Comparison of ENCODE assay signal across 11 cellular contexts in genomic region chr6:30171677-30172471, GRCh38. TPM values are rescaled to one million over a fixed set of nuclear protein-coding genes. Genes with fewer than 3 reads are reported as not detected.
DNase-seq lines count a peak whose midpoint lies in the region; ATAC-seq and TF ChIP-seq lines count a peak whose summit lies in the region.
"Had no signal": no experiment of that assay in that cellular context is flagged by ENCODE, and none has a peak within 500 bp of the region (broad histone marks: within the 10 kb centered on the region; RNA-seq: fewer than 3 reads in every experiment).

No MANE protein-coding gene starts in this region.

- no peak overlapping the region for H2BK5ac ChIP-seq in trophoblast cell (ENCODE audit: low read depth, low read length, poor library complexity)

- H3K79me1 ChIP-seq in trophoblast cell (ENCODE audit: low read length) = no peaks in the 10 kb centered on the region

- no CpG with 5 or more reads among the region's 62 CpGs for WGBS in trophoblast cell (ENCODE audit: extremely low coverage, insufficient coverage, insufficient read length)

- H4K20me1 ChIP-seq in fibroblast of lung (ENCODE audit: control insufficient read depth, extremely low read depth, insufficient read depth, low read length) = no peaks in the 10 kb centered on the region

- DNase-seq in Peyer's patch (no peak), fibroblast of lung (ENCODE audit: low read depth in 2 of 2) (peak; percentile 8 to 12), trophoblast cell (no peak), GM20000 (ENCODE audit: low spot score) (no peak), HPDE6-E6E7 (ENCODE audit: extremely low spot score) (no peak), superior temporal gyrus (ENCODE audit: extremely low spot score) (no peak)
- DNase-seq: dermis blood vessel endothelial cell had no signal

- H4K91ac ChIP-seq in trophoblast cell (ENCODE audit: low read depth, low read length) = no peak overlapping the region

- H3K4me3 ChIP-seq in Peyer's patch (peak overlapping the region in 3 of 4 donors; percentile 8 to 15 (median 10)), fibroblast of lung (replicated peaks in 1 of 4; ENCODE audit: control extremely low read depth in 1 of 4, insufficient read depth in 1 of 4, low read depth in 3 of 4, low read length in 4 of 4) (no peak overlapping the region), trophoblast cell (ENCODE audit: low read depth, low read length) (no peak overlapping the region)

- ATAC-seq in GM19351 (IDR thresholded peaks at IDR 0.05; ENCODE audit: unreplicated experiment) = no peak

- no peak overlapping the region for H4K12ac ChIP-seq in trophoblast cell (ENCODE audit: low read depth, low read length)

- H4K8ac ChIP-seq in trophoblast cell (ENCODE audit: low read depth, low read length) = no peak overlapping the region

- no peak overlapping the region for H3K27ac ChIP-seq in Peyer's patch
- H3K27ac ChIP-seq in fibroblast of lung (ENCODE audit: insufficient read depth, low read length) = no peak overlapping the region
- H3K27ac ChIP-seq in trophoblast cell (ENCODE audit: low read depth, low read length) = no peak overlapping the region
- H3K27ac ChIP-seq: VCaP had no signal

- no peak overlapping the region for H2BK12ac ChIP-seq in trophoblast cell (ENCODE audit: low read length)

- H3K36me3 ChIP-seq in ES-I3 (ENCODE audit: insufficient read depth, low read length) (no peaks in the 10 kb centered on the region), Peyer's patch (peaks cover 0 to 18% (median 0%) of the 10 kb centered on the region in 3 donors), fibroblast of lung (ENCODE audit: control insufficient read depth, insufficient read depth, low read length) (no peaks in the 10 kb centered on the region), trophoblast cell (ENCODE audit: control insufficient read depth in 1 of 2, insufficient read depth in 2 of 2, low read length in 2 of 2) (no peaks in the 10 kb centered on the region)

- no peak overlapping the region for H3K23ac ChIP-seq in trophoblast cell (ENCODE audit: low read length)

- no peak overlapping the region for H3K14ac ChIP-seq in trophoblast cell (ENCODE audit: low read length)

- no peak overlapping the region for H2AK5ac ChIP-seq in trophoblast cell (ENCODE audit: low read length)

- H3K4ac ChIP-seq in trophoblast cell (ENCODE audit: low read depth, low read length) = no peak overlapping the region

- H3K9ac ChIP-seq in ES-I3 (ENCODE audit: low read depth, low read length) (peak overlapping the region; percentile 12; the same call in 1 of the 2 replicates), fibroblast of lung (ENCODE audit: insufficient read depth, low read length) (no peak overlapping the region), trophoblast cell (ENCODE audit: low read length) (no peak overlapping the region)

- H3K27me3 ChIP-seq in Peyer's patch = no peaks in the 10 kb centered on the region
- peaks cover 47% of the 10 kb centered on the region for H3K27me3 ChIP-seq in fibroblast of lung (ENCODE audit: control insufficient read depth, insufficient read depth, low read length)
- H3K27me3 ChIP-seq in trophoblast cell (ENCODE audit: insufficient read depth, low read length) = peaks cover 14% of the 10 kb centered on the region

- H3K9me3 ChIP-seq in ES-I3 (ENCODE audit: control insufficient read depth, insufficient read depth, low read length) (no peaks in the 10 kb centered on the region), Peyer's patch (no peaks in the 10 kb centered on the region), fibroblast of lung (ENCODE audit: control insufficient read depth, insufficient read depth, low read depth, low read length) (no peaks in the 10 kb centered on the region), trophoblast cell (ENCODE audit: insufficient read depth, low read depth, low read length) (no peaks in the 10 kb centered on the region)

- no peak overlapping the region for H3K18ac ChIP-seq in trophoblast cell (ENCODE audit: low read length)

- H2AFZ ChIP-seq in fibroblast of lung (ENCODE audit: low read length) = no peak overlapping the region
- no peak overlapping the region for H2AFZ ChIP-seq in trophoblast cell (ENCODE audit: insufficient read depth, low read length, poor library complexity)

- TF ChIP-seq CTCF in Peyer's patch (IDR thresholded peaks at IDR 0.05) (no peak), fibroblast of lung (conservative IDR thresholded peaks at IDR 0.05 in 1 of 2, IDR thresholded peaks at IDR 0.05 in 1 of 2; ENCODE audit: low read depth in 1 of 2, low read length in 2 of 2) (no peak), GM20000 (IDR thresholded peaks at IDR 0.05; ENCODE audit: extremely low read depth, missing control alignments) (no peak)

- no peak for TF ChIP-seq POLR2A in Peyer's patch (IDR thresholded peaks at IDR 0.05)

- H2BK120ac ChIP-seq in trophoblast cell (ENCODE audit: insufficient read depth, low read length, poor library complexity) = no peak overlapping the region

- no peak overlapping the region for H3K4me2 ChIP-seq in fibroblast of lung (ENCODE audit: extremely low read depth, insufficient read depth, low read length)
- peak overlapping the region; percentile 42 for H3K4me2 ChIP-seq in trophoblast cell (ENCODE audit: low read length)

- peaks cover 4% of the 10 kb centered on the region; the same call in 1 of the 2 replicates for H3K4me1 ChIP-seq in ES-I3 (ENCODE audit: insufficient read depth, low read length)
- peaks cover 0 to 9% (median 0%) of the 10 kb centered on the region in 4 donors for H3K4me1 ChIP-seq in Peyer's patch
- no peaks in the 10 kb centered on the region for H3K4me1 ChIP-seq in fibroblast of lung (ENCODE audit: control insufficient read depth, extremely low read depth, insufficient read depth, low read length)
- peaks cover 0 to 3% of the 10 kb centered on the region in 2 experiments for H3K4me1 ChIP-seq in trophoblast cell (ENCODE audit: control insufficient read depth in 1 of 2, insufficient read depth in 2 of 2, low read length in 2 of 2)

- H3K79me2 ChIP-seq in fibroblast of lung (ENCODE audit: control insufficient read depth, insufficient read depth, low read length) = no peaks in the 10 kb centered on the region
- H3K79me2 ChIP-seq in trophoblast cell (ENCODE audit: control insufficient read depth, insufficient read depth, low read length, poor library complexity) = no peaks in the 10 kb centered on the region

RNA-seq across cellular contexts. Expression of gene TRIM15, which starts 8.5 kb away (rescaled TPM):
- total RNA-seq in Peyer's patch (100 to 1,000 TPM in 1 of 4 donors, 10 to 100 TPM in 3; 19.8 to 110 (median 81.0) TPM), fibroblast of lung (not detected in 2 replicates)
- polyA plus RNA-seq in fibroblast of lung = not detected in 2 replicates
- polyA plus RNA-seq in fibroblast of lung (2012) = not detected in 2 replicates
- not detected in 2 replicates for polyA minus RNA-seq in fibroblast of lung (ENCODE audit: low replicate concordance)
- not detected in 2 replicates for polyA plus RNA-seq in trophoblast cell (2013)
- total RNA-seq: dermis blood vessel endothelial cell, M059J had no signal

RNA-seq across cellular contexts. Expression of gene TRIM10, which starts 10.9 kb away (rescaled TPM):
- total RNA-seq in Peyer's patch (1 to 10 TPM; 2.5 to 7.4 (median 6.3) TPM), fibroblast of lung (not detected in 2 replicates)
- not detected in 2 replicates for polyA plus RNA-seq in fibroblast of lung
- not detected in 2 replicates for polyA plus RNA-seq in fibroblast of lung (2012)
- polyA minus RNA-seq in fibroblast of lung (ENCODE audit: low replicate concordance) = not detected in 2 replicates
- not detected in 2 replicates for polyA plus RNA-seq in trophoblast cell (2013)
- total RNA-seq: dermis blood vessel endothelial cell, M059J had no signal

RNA-seq across cellular contexts. Expression of gene TRIM40, which starts 35.9 kb away (rescaled TPM):
- 10 to 100 TPM in 3 of 4 donors, not detected in 1; 10.9 to 13.7 (median 12.7) TPM for total RNA-seq in Peyer's patch
- not detected in 2 replicates for total RNA-seq in fibroblast of lung
- polyA plus RNA-seq in fibroblast of lung = not detected in 2 replicates
- polyA plus RNA-seq in fibroblast of lung (2012) = not detected in 2 replicates
- not detected in 2 replicates for polyA minus RNA-seq in fibroblast of lung (ENCODE audit: low replicate concordance)
- not detected in 2 replicates for polyA plus RNA-seq in trophoblast cell (2013)
- total RNA-seq: dermis blood vessel endothelial cell, M059J had no signal

RNA-seq across cellular contexts. Expression of gene TRIM26, which starts 41.3 kb away (rescaled TPM):
- 100 to 1,000 TPM in 1 of 4 donors, 10 to 100 TPM in 3; 65.9 to 175 (median 90.5) TPM for total RNA-seq in Peyer's patch
- total RNA-seq in fibroblast of lung = 20.5 and 22.5 TPM in 2 replicates
- 18.8 and 26.0 TPM in 2 replicates for polyA plus RNA-seq in fibroblast of lung
- 23.6 and 28.7 TPM in 2 replicates for polyA plus RNA-seq in fibroblast of lung (2012)
- 53.6 and 61.8 TPM in 2 replicates for polyA minus RNA-seq in fibroblast of lung (ENCODE audit: low replicate concordance)
- 22.7 and 23.3 TPM in 2 replicates for polyA plus RNA-seq in trophoblast cell (2013)

RNA-seq across cellular contexts. Expression of gene TRIM31, which starts 59.0 kb away (rescaled TPM):
- total RNA-seq in Peyer's patch (10 to 100 TPM in 3 of 4 donors, 1 to 10 TPM in 1; 9.9 to 56.9 (median 42.0) TPM), fibroblast of lung (not detected in 2 replicates)
- polyA plus RNA-seq in fibroblast of lung = not detected in 2 replicates
- polyA plus RNA-seq in fibroblast of lung (2012) = not detected in 2 replicates
- not detected in 2 replicates for polyA minus RNA-seq in fibroblast of lung (ENCODE audit: low replicate concordance)
- polyA plus RNA-seq in trophoblast cell (2013) = not detected in 2 replicates
- total RNA-seq: dermis blood vessel endothelial cell, M059J had no signal

Comparison
In these comparisons a context has a peak if more than half of its experiments do, and no peak if none do; other contexts are left out.
1. DNase-seq: peak in fibroblast of lung (2 of 2); none in Peyer's patch (0 of 3), trophoblast cell (0 of 2), GM20000 (single experiment), HPDE6-E6E7 (single experiment) and superior temporal gyrus (single experiment).
2. H3K4me3 ChIP-seq: peak in Peyer's patch (3 of 4); none in fibroblast of lung (0 of 4) and trophoblast cell (single experiment).
3. RNA of gene TRIM15, which starts 8.5 kb away (total RNA-seq): 19.8 to 110 TPM in Peyer's patch; not detected in fibroblast of lung; every median in the first group is over 10 times any median in the second.